Comparison of ENCODE assay signal across 12 cellular contexts in the genomic region with DNA sequence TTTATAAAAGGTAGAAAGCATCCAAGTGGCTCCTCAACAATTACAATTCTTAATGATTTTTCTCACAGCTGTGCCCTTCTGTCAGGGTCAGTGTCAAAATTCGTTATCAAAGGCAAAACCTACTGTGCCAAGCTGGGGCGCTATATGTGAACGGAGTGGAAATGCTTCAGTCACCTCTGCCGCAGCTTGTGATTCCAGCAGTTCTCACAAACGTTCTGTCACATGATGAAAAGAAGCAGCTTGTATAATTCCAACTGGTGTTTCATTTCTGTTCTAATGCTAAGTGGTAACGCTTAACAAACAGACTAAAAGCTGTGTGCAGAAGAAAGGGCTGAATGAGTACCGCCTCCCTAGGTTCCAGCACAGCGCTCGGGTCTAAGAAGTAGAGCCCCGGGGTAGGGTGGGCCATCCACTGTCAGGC. TPM values are rescaled to one million over a fixed set of nuclear protein-coding genes. Genes with fewer than 3 reads are reported as not detected.
DNase-seq lines count a peak whose midpoint lies in the region; ATAC-seq and TF ChIP-seq lines count a peak whose summit lies in the region.
"Had no signal": no experiment of that assay in that cellular context is flagged by ENCODE, and none has a peak within 500 bp of the region (broad histone marks: within the 10 kb centered on the region; RNA-seq: fewer than 3 reads in every experiment).

No MANE protein-coding gene starts in this region.

- H3K4me2 ChIP-seq in DOHH2 (ENCODE audit: low read length) (0 out of 2 replicates have a peak overlapping the region, but pooled peaks have one; percentile 5), skeletal muscle satellite cell (ENCODE audit: low read length) (peak overlapping the region; percentile 68)

- H3K9ac ChIP-seq in skeletal muscle satellite cell (ENCODE audit: low read depth, low read length), result peak overlapping the region; percentile 65

- H3K36me3 ChIP-seq in DOHH2 (ENCODE audit: control insufficient read depth, low read length) (0 out of 2 replicates have a peak, but pooled peaks cover 3% of the 10 kb centered on the region), SJSA1 (peaks cover 28% of the 10 kb centered on the region), left ventricle myocardium inferior (peaks cover 16% of the 10 kb centered on the region), skeletal muscle satellite cell (ENCODE audit: insufficient read depth, low read length) (peaks cover 34% of the 10 kb centered on the region)

- TF ChIP-seq CTCF in DOHH2 (IDR thresholded peaks at IDR 0.05; ENCODE audit: low read depth, low read length, poor library complexity, severe bottlenecking) (no peak), left ventricle myocardium inferior (IDR thresholded peaks at IDR 0.05; ENCODE audit: borderline replicate concordance) (no peak)

- H3K9me2 ChIP-seq in DOHH2 (replicated peaks; ENCODE audit: control insufficient read depth, low read length), result no peaks in the 10 kb centered on the region

- no peak for DNase-seq in SJSA1 (ENCODE audit: low read depth in 1 of 2, low spot score in 2 of 2)
- no peak for DNase-seq in left ventricle myocardium inferior
- DNase-seq in KBM-7, result no peak
- no peak for DNase-seq in G401 (ENCODE audit: low spot score)
- DNase-seq in central memory CD4-positive, alpha-beta T cell, result no peak
- DNase-seq: activated CD4-positive, alpha-beta T cell treated with anti-CD3 and anti-CD28 coated beads for 36 hours; activated effector memory CD4-positive, alpha-beta T cell treated with Interleukin-2 at 50 U/mL for 16 hours; CD4-positive, CD25-positive, alpha-beta regulatory T cell; NCI-H1105 treated with DMSO at 0.1 percent for 48 hours had no signal

- no peak for ATAC-seq in GM21786 (IDR thresholded peaks at IDR 0.05; ENCODE audit: unreplicated experiment)
- ATAC-seq: activated CD4-positive, alpha-beta T cell treated with anti-CD3 and anti-CD28 coated beads for 36 hours had no signal

- H3K27ac ChIP-seq in DOHH2 (ENCODE audit: low read depth, low read length), result no peak overlapping the region
- peak overlapping the region; percentile 16 for H3K27ac ChIP-seq in SJSA1
- peak overlapping the region; percentile 89 for H3K27ac ChIP-seq in left ventricle myocardium inferior (replicated peaks)

- H3K79me2 ChIP-seq in DOHH2 (ENCODE audit: control insufficient read depth, low read length), result no peaks in the 10 kb centered on the region

- in situ Hi-C loops in KBM-7 (cut with MboI; ENCODE audit: low pct_unique_long_range_greater_than_20kb, low sequenced_read_pairs) (no loop called here), G401 (cut with HindIII; ENCODE audit: low sequenced_read_pairs) (no loop called here)

- H4K20me1 ChIP-seq in DOHH2 (ENCODE audit: control insufficient read depth, insufficient read depth, low read depth, low read length), result 0 out of 2 replicates have a peak, but pooled peaks cover under 1% of the 10 kb centered on the region

- H3K4me3 ChIP-seq in DOHH2 (ENCODE audit: low read length), result no peak overlapping the region
- no peak overlapping the region for H3K4me3 ChIP-seq in SJSA1
- peak overlapping the region; percentile 8 for H3K4me3 ChIP-seq in left ventricle myocardium inferior
- H3K4me3 ChIP-seq in skeletal muscle satellite cell (ENCODE audit: low read length), result no peak overlapping the region

- intact Hi-C loops in left ventricle myocardium inferior (cut with micrococcal nuclease), result no loop called here

- H3K9me3 ChIP-seq in DOHH2 (ENCODE audit: control insufficient read depth, insufficient read depth, low read length) (no peaks in the 10 kb centered on the region), SJSA1 (replicated peaks) (no peaks in the 10 kb centered on the region), left ventricle myocardium inferior (replicated peaks) (no peaks in the 10 kb centered on the region), skeletal muscle satellite cell (replicated peaks; ENCODE audit: low read length) (no peaks in the 10 kb centered on the region)

- peaks cover 7% of the 10 kb centered on the region; the same call in 1 of the 2 replicates for H3F3A ChIP-seq in DOHH2 (ENCODE audit: control insufficient read depth, insufficient read depth)

- H3K27me3 ChIP-seq in DOHH2 (ENCODE audit: control insufficient read depth, low read length) (no peaks in the 10 kb centered on the region), SJSA1 (replicated peaks) (no peaks in the 10 kb centered on the region; the same call in 1 of the 2 replicates), left ventricle myocardium inferior (ENCODE audit: low read depth) (no peaks in the 10 kb centered on the region), skeletal muscle satellite cell (ENCODE audit: control insufficient read depth, insufficient read depth, low read length) (no peaks in the 10 kb centered on the region)

- H3K4me1 ChIP-seq in DOHH2 (ENCODE audit: control insufficient read depth, low read length) (peaks cover 21% of the 10 kb centered on the region), SJSA1 (replicated peaks) (peaks cover 41% of the 10 kb centered on the region), left ventricle myocardium inferior (peaks cover 45% of the 10 kb centered on the region), skeletal muscle satellite cell (ENCODE audit: control insufficient read depth, insufficient read depth, low read length) (peaks cover 31% of the 10 kb centered on the region)

RNA-seq across cellular contexts. Expression of a gene that starts 14.2 kb away (rescaled TPM):
- total RNA-seq in SJSA1 (2014; rRNA removed; shearing (Covaris generic)), result 1.0 and 1.1 TPM in 2 replicates
- 7.3 TPM for total RNA-seq in left ventricle myocardium inferior
- total RNA-seq in skeletal muscle satellite cell (2012; rRNA removed), result 2.4 and 3.0 TPM in 2 replicates
- 12.4 and 16.2 TPM in 2 replicates for total RNA-seq in G401 (2014; rRNA removed; shearing (Covaris generic))

RNA-seq across cellular contexts. Expression of a gene that starts 45.0 kb away (rescaled TPM):
- 14.3 and 18.6 TPM in 2 replicates for total RNA-seq in SJSA1 (2014; rRNA removed; shearing (Covaris generic))
- total RNA-seq in left ventricle myocardium inferior, result 46.6 TPM
- total RNA-seq in skeletal muscle satellite cell (2012; rRNA removed), result 40.8 and 58.8 TPM in 2 replicates
- total RNA-seq in G401 (2014; rRNA removed; shearing (Covaris generic)), result 66.2 and 75.3 TPM in 2 replicates
